ENCODE assay signal across 13 cellular contexts in the genomic region with DNA sequence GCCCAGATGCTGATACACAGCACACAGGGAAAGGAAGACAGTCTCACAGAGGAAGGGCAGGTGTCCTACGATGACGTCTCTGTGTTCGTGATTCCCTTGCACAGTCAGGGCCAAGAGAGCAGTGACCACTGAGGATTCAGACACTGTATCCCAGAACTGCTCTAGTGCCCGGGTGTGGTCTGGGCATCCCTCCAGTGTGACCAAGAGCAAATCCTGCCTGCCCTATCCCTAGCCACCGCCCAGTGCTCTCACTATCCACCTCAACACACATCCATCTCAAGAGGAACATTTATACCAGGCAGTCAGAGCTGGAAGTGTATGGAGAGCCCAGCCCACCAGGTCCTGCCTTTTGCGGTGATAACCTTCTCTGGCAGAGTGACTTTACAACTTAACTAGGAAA. TPM values are rescaled to one million over a fixed set of nuclear protein-coding genes. Genes with fewer than 3 reads are reported as not detected.
DNase-seq lines count a peak whose midpoint lies in the region; ATAC-seq and TF ChIP-seq lines count a peak whose summit lies in the region.
"Had no signal": no experiment of that assay in that cellular context is flagged by ENCODE, and none has a peak within 500 bp of the region (broad histone marks: within the 10 kb centered on the region; RNA-seq: fewer than 3 reads in every experiment).

No MANE protein-coding gene starts in this region.

- peak overlapping the region; percentile 53 to 88 (median 74) for H3K27ac ChIP-seq in esophagus squamous epithelium
- H3K27ac ChIP-seq: left ventricle myocardium inferior had no signal

- peak; percentile 57 for DNase-seq in activated CD8-positive, alpha-beta memory T cell treated with anti-CD3 and anti-CD28 coated beads for 24 hours
- DNase-seq in activated CD8-positive, alpha-beta memory T cell treated with anti-CD3 and anti-CD28 coated beads, Interleukin-2, amount 50 U/mL, for 4 hours: no peak
- DNase-seq in activated B cell treated with CpG ODN at 0.5 μM for 24 hours (no peak), esophagus squamous epithelium (lab: John Stamatoyannopoulos, UW) (no peak), DMS114 treated with DMSO at 0.1 percent for 48 hours (lab: John Stamatoyannopoulos, UW; ENCODE audit: unreplicated experiment) (no peak), occipital lobe (lab: John Stamatoyannopoulos, UW) (no peak)
- no peak for DNase-seq in stimulated activated effector memory CD8-positive, alpha-beta T cell treated with anti-CD3 and anti-CD28 coated beads, Interleukin-12 subunit alpha, Interleukin-12 subunit beta, amount 100 ng/mL, for 72 hours (ENCODE audit: low spot score in 2 of 2)
- DNase-seq: ACHN, hippocampal formation, KBM-7 had no signal

- peaks cover 52% of the 10 kb centered on the region for H3K36me3 Mint-ChIP-seq in activated B cell treated with CpG ODN at 0.5 μM for 24 hours (ENCODE audit: low read depth)
- H3K36me3 Mint-ChIP-seq in stimulated activated effector memory CD8-positive, alpha-beta T cell treated with anti-CD3 and anti-CD28 coated beads, Interleukin-12 subunit alpha, Interleukin-12 subunit beta, amount 100 ng/mL, for 72 hours: peaks cover 93% of the 10 kb centered on the region

- POLR2A ChIA-PET in activated B cell treated with CpG ODN at 0.5 μM for 24 hours (lab: Charles Lee): interaction anchor here (0.5 to 2.2 kb wide), 2 partner anchors 24 to 39 kb away, joined by 4 to 9 read pairs; a partner anchor contains a TSS

- peaks cover 61% of the 10 kb centered on the region for H3K4me1 Mint-ChIP-seq in activated B cell treated with CpG ODN at 0.5 μM for 24 hours
- H3K4me1 Mint-ChIP-seq in stimulated activated effector memory CD8-positive, alpha-beta T cell treated with anti-CD3 and anti-CD28 coated beads, Interleukin-12 subunit alpha, Interleukin-12 subunit beta, amount 100 ng/mL, for 72 hours: peaks cover 82% of the 10 kb centered on the region

- peaks cover 54 to 95% (median 65%) of the 10 kb centered on the region in 3 donors for H3K4me1 ChIP-seq in esophagus squamous epithelium

- no peaks in the 10 kb centered on the region for H3K9me3 Mint-ChIP-seq in activated B cell treated with CpG ODN at 0.5 μM for 24 hours
- H3K9me3 Mint-ChIP-seq in stimulated activated effector memory CD8-positive, alpha-beta T cell treated with anti-CD3 and anti-CD28 coated beads, Interleukin-12 subunit alpha, Interleukin-12 subunit beta, amount 100 ng/mL, for 72 hours: no peaks in the 10 kb centered on the region

- CTCF ChIA-PET in activated B cell treated with CpG ODN at 0.5 μM for 24 hours (lab: Charles Lee): no interaction called here

- H3K4me3 Mint-ChIP-seq in activated B cell treated with CpG ODN at 0.5 μM for 24 hours: no peak overlapping the region
- peak overlapping the region; percentile 9 for H3K4me3 Mint-ChIP-seq in stimulated activated effector memory CD8-positive, alpha-beta T cell treated with anti-CD3 and anti-CD28 coated beads, Interleukin-12 subunit alpha, Interleukin-12 subunit beta, amount 100 ng/mL, for 72 hours

- H3K27me3 Mint-ChIP-seq in activated B cell treated with CpG ODN at 0.5 μM for 24 hours: no peaks in the 10 kb centered on the region

- H3K9me3 ChIP-seq in esophagus squamous epithelium: no peaks in the 10 kb centered on the region
- H3K9me3 ChIP-seq: left ventricle myocardium inferior, Peyer's patch had no signal

- no peaks in the 10 kb centered on the region for H3K27me3 ChIP-seq in esophagus squamous epithelium
- H3K27me3 ChIP-seq: Peyer's patch had no signal

- H3K36me3 ChIP-seq in esophagus squamous epithelium: peaks cover 0 to 70% (median 11%) of the 10 kb centered on the region in 3 donors

- no peak overlapping the region for H3K4me3 ChIP-seq in esophagus squamous epithelium
- H3K4me3 ChIP-seq: left ventricle myocardium inferior, Peyer's patch had no signal

- no peak for TF ChIP-seq CTCF in activated B cell treated with CpG ODN at 0.5 μM for 24 hours (IDR thresholded peaks at IDR 0.05)
- TF ChIP-seq CTCF in esophagus squamous epithelium (IDR thresholded peaks at IDR 0.05): no peak

- ATAC-seq in activated B cell treated with CpG ODN at 0.5 μM for 24 hours (ENCODE audit: low read depth): no peak
- ATAC-seq in stimulated activated effector memory CD8-positive, alpha-beta T cell treated with anti-CD3 and anti-CD28 coated beads, Interleukin-12 subunit alpha, Interleukin-12 subunit beta, amount 100 ng/mL, for 72 hours: no peak
- no peak for ATAC-seq in GM21526 (IDR thresholded peaks at IDR 0.05; ENCODE audit: low FRiP score, unreplicated experiment)

- 69 to 90% methylated on average over 2 to 3 of the region's 6 CpGs for WGBS in esophagus squamous epithelium, 2 donors

- intact Hi-C loops in activated B cell treated with CpG ODN at 0.5 μM for 24 hours (cut with micrococcal nuclease) (no loop called here), esophagus squamous epithelium (cut with DNase I) (no loop called here)

- H3K27ac Mint-ChIP-seq in activated B cell treated with CpG ODN at 0.5 μM for 24 hours: peak overlapping the region; percentile 54
- H3K27ac Mint-ChIP-seq in stimulated activated effector memory CD8-positive, alpha-beta T cell treated with anti-CD3 and anti-CD28 coated beads, Interleukin-12 subunit alpha, Interleukin-12 subunit beta, amount 100 ng/mL, for 72 hours: peak overlapping the region; percentile 96

- TF ChIP-seq POLR2A in esophagus squamous epithelium (IDR thresholded peaks at IDR 0.05): no peak

RNA-seq across cellular contexts. Expression of a gene that starts 4.1 kb away (rescaled TPM):
- total RNA-seq in activated B cell treated with CpG ODN at 0.5 μM for 24 hours (44.4 and 44.6 TPM in 2 replicates), esophagus squamous epithelium (10 to 100 TPM in 3 of 4 donors, 1 to 10 TPM in 1; 3.2 to 25.6 (median 12.3) TPM), occipital lobe (7.0 TPM)

RNA-seq across cellular contexts. Expression of a gene that starts 10.7 kb away (rescaled TPM):
- 74.1 and 76.7 TPM in 2 replicates for total RNA-seq in activated B cell treated with CpG ODN at 0.5 μM for 24 hours
- 10 to 100 TPM; 31.6 to 74.9 (median 55.7) TPM for total RNA-seq in esophagus squamous epithelium
- 24.8 TPM for total RNA-seq in occipital lobe

RNA-seq across cellular contexts. Expression of a gene that starts 24.2 kb away (rescaled TPM):
- total RNA-seq in activated B cell treated with CpG ODN at 0.5 μM for 24 hours (10.4 and 11.4 TPM in 2 replicates), esophagus squamous epithelium (not detected), occipital lobe (under 0.01 TPM)

RNA-seq across cellular contexts. Expression of a gene that starts 28.8 kb away (rescaled TPM):
- total RNA-seq in activated B cell treated with CpG ODN at 0.5 μM for 24 hours: 84.1 and 86.4 TPM in 2 replicates
- total RNA-seq in esophagus squamous epithelium: 10 to 100 TPM; 42.7 to 58.7 (median 52.9) TPM
- 158 TPM for total RNA-seq in occipital lobe

RNA-seq across cellular contexts. Expression of a gene that starts 37.9 kb away (rescaled TPM):
- total RNA-seq in activated B cell treated with CpG ODN at 0.5 μM for 24 hours (28.2 and 33.5 TPM in 2 replicates), esophagus squamous epithelium (1 to 10 TPM; 4.5 to 8.0 (median 7.5) TPM), occipital lobe (3.6 TPM)

Comparison
In these comparisons a context has a peak if more than half of its experiments do, and no peak if none do; other contexts are left out.
1. RNA of a gene that starts 24.2 kb away (total RNA-seq): 10.4 to 11.4 TPM in activated B cell treated with CpG ODN at 0.5 μM for 24 hours; not detected in esophagus squamous epithelium and under 0.01 TPM in occipital lobe (single experiment); every median in the first group is over 10 times any median in the second.